In the genomic region with DNA sequence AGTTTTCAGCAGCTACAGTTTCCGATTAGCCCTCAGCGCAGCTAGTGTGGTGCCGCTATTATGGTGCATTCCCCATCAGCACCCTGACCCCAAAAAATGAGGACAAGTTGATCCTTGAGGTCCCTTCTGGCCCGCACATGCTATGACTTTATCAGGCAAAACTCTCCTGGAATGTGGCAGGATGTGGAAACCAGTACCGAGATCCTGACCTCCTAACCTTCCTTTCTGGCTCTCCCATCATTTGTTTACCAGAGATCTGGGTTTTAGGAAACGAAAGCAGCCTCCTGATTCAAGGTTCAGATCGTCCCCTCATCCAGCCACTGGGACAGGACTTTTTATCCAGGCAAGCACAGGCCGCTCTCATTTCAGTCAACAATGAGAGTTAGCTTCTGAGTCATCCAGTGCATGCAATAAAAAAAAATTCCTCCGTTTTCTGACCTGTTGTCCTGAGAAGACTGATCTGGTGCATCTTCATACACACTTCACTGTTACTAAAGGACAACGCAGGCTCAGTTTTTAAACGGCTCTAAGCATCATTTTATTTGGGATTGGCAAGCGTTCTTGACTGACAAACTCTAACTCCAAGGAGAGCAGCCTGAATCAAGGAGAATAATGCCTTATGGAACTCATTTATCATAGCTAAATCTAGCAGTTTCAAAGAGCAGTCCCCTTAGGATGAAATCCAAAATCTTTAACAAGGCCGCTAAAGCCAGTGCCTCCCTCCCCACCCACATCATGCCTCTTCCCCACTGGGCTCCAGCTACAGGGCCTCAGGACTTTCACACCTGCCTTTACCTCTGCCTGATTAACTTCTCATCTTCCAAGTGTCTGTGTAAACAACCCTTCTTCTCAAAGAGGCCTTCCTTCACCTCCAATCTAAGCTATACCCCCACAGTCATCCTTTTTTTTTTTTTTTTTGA, we compare ENCODE assay signal across 1 cellular context.
TF ChIP-seq lines count a peak whose summit lies in the region.

No MANE protein-coding gene starts in this region.

TF ChIP-seq in HepG2, 621 proteins besides CTCF, POLR2A, EP300 and RAD21 (continued from another document and continues in another):
- TF ChIP-seq, protein P1, sequence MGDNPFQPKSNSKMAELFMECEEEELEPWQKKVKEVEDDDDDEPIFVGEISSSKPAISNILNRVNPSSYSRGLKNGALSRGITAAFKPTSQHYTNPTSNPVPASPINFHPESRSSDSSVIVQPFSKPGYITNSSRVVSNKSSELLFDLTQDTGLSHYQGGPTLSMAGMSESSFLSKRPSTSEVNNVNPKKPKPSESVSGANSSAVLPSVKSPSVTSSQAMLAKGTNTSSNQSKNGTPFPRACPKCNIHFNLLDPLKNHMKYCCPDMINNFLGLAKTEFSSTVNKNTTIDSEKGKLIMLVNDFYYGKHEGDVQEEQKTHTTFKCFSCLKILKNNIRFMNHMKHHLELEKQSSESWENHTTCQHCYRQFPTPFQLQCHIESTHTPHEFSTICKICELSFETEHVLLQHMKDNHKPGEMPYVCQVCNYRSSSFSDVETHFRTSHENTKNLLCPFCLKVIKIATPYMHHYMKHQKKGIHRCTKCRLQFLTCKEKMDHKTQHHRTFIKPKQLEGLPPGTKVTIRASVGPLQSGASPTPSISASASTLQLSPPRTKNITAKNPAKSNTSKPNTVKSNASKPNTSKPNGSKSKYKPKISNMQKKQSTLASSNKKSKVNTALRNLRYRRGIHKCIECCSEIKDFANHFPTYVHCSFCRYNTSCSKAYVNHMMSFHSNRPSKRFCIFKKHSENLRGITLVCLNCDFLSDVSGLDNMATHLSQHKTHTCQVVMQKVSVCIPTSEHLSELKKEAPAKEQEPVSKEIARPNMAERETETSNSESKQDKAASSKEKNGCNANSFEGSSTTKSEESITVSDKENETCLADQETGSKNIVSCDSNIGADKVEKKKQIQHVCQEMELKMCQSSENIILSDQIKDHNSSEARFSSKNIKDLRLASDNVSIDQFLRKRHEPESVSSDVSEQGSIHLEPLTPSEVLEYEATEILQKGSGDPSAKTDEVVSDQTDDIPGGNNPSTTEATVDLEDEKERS (CRISPR knock-in tag; IDR thresholded peaks at IDR 0.05), result no peak
- TF ChIP-seq, protein P2, sequence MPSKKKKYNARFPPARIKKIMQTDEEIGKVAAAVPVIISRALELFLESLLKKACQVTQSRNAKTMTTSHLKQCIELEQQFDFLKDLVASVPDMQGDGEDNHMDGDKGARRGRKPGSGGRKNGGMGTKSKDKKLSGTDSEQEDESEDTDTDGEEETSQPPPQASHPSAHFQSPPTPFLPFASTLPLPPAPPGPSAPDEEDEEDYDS (CRISPR knock-in tag; IDR thresholded peaks at IDR 0.05), result peak; percentile 29; the same call in 1 of the 2 replicates
- TF ChIP-seq NR2F2 (IDR thresholded peaks at IDR 0.05; ENCODE audit: borderline replicate concordance, low read depth) (peak; percentile 94), SSRP1 (CRISPR knock-in tag; IDR thresholded peaks at IDR 0.05) (no peak), JUNB (CRISPR knock-in tag; IDR thresholded peaks at IDR 0.05; ENCODE audit: borderline replicate concordance) (peak; percentile 76; the same call in 1 of the 2 replicates), NFYC (CRISPR knock-in tag; IDR thresholded peaks at IDR 0.05) (no peak), FOXK1 (CRISPR knock-in tag; IDR thresholded peaks at IDR 0.05; ENCODE audit: borderline replicate concordance, low read depth) (no peak), FOSL1 (CRISPR knock-in tag; IDR thresholded peaks at IDR 0.05; ENCODE audit: borderline replicate concordance) (peak; percentile 58; the same call in 1 of the 2 replicates), ZBTB3 (CRISPR knock-in tag; IDR thresholded peaks at IDR 0.05; ENCODE audit: borderline replicate concordance, low read depth) (no peak), NR2F1 (CRISPR knock-in tag; IDR thresholded peaks at IDR 0.05) (peak; percentile 91 to 94), NCOA1 (CRISPR knock-in tag; IDR thresholded peaks at IDR 0.05) (no peak), NR2C2 (CRISPR knock-in tag; IDR thresholded peaks at IDR 0.05; ENCODE audit: borderline replicate concordance) (peak; percentile 75; the same call in 1 of the 2 replicates), ZNF350 (CRISPR knock-in tag; IDR thresholded peaks at IDR 0.05; ENCODE audit: borderline replicate concordance, low read depth) (peak; percentile 50; the same call in 1 of the 2 replicates), FOXP1 (IDR thresholded peaks at IDR 0.05) (peak; percentile 53; the same call in 1 of the 2 replicates), FOXP1 (CRISPR knock-in tag; IDR thresholded peaks at IDR 0.05) (peak; percentile 78), HMG20A (CRISPR knock-in tag; IDR thresholded peaks at IDR 0.05; ENCODE audit: borderline replicate concordance) (peak; percentile 69; the same call in 1 of the 2 replicates), ZNF335 (CRISPR knock-in tag; IDR thresholded peaks at IDR 0.05) (0 out of 2 replicates have a peak, but pooled peaks have one; percentile 77), HNRNPK (IDR thresholded peaks at IDR 0.05; ENCODE audit: low read depth, low read length, poor library complexity, severe bottlenecking) (no peak), ZFY (CRISPR knock-in tag; IDR thresholded peaks at IDR 0.05) (peak; percentile 49; the same call in 1 of the 2 replicates), ZSCAN31 (CRISPR knock-in tag; IDR thresholded peaks at IDR 0.05; ENCODE audit: low read depth) (0 out of 2 replicates have a peak, but pooled peaks have one; percentile 6), CHCHD3 (CRISPR knock-in tag; IDR thresholded peaks at IDR 0.05) (no peak), IRX3 (CRISPR knock-in tag; IDR thresholded peaks at IDR 0.05; ENCODE audit: borderline replicate concordance, low read depth) (no peak), CREM (IDR thresholded peaks at IDR 0.05) (peak; percentile 69), CREM (CRISPR knock-in tag; IDR thresholded peaks at IDR 0.05) (no peak), MAFG (CRISPR knock-in tag; IDR thresholded peaks at IDR 0.05) (no peak), TCF12 (IDR thresholded peaks at IDR 0.05) (no peak), TCF12 (CRISPR knock-in tag; IDR thresholded peaks at IDR 0.05) (no peak), HNRNPH1 (optimal IDR thresholded peaks at IDR 0.05; ENCODE audit: low read depth, low read length) (no peak), PTBP1 (IDR thresholded peaks at IDR 0.05; ENCODE audit: low read depth, low read length, poor library complexity, severe bottlenecking) (no peak), ZNF768 (CRISPR knock-in tag; IDR thresholded peaks at IDR 0.05) (no peak), ZNF772 (CRISPR knock-in tag; IDR thresholded peaks at IDR 0.05) (no peak), NBN (conservative IDR thresholded peaks at IDR 0.05) (no peak), ATF1 (CRISPR knock-in tag; IDR thresholded peaks at IDR 0.05) (no peak), SALL1 (CRISPR knock-in tag; IDR thresholded peaks at IDR 0.05) (peak; percentile 90), ZNF121 (CRISPR knock-in tag; IDR thresholded peaks at IDR 0.05) (peak; percentile 83), RBFOX2 (IDR thresholded peaks at IDR 0.05; ENCODE audit: low read depth, low read length) (no peak), ZNF720 (CRISPR knock-in tag; IDR thresholded peaks at IDR 0.05) (no peak), ZNF17 (CRISPR knock-in tag; IDR thresholded peaks at IDR 0.05) (no peak)
- TF ChIP-seq, protein P3, sequence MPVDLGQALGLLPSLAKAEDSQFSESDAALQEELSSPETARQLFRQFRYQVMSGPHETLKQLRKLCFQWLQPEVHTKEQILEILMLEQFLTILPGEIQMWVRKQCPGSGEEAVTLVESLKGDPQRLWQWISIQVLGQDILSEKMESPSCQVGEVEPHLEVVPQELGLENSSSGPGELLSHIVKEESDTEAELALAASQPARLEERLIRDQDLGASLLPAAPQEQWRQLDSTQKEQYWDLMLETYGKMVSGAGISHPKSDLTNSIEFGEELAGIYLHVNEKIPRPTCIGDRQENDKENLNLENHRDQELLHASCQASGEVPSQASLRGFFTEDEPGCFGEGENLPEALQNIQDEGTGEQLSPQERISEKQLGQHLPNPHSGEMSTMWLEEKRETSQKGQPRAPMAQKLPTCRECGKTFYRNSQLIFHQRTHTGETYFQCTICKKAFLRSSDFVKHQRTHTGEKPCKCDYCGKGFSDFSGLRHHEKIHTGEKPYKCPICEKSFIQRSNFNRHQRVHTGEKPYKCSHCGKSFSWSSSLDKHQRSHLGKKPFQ (CRISPR knock-in tag; IDR thresholded peaks at IDR 0.05; ENCODE audit: insufficient replicate concordance), result no peak
- TF ChIP-seq, protein P4, sequence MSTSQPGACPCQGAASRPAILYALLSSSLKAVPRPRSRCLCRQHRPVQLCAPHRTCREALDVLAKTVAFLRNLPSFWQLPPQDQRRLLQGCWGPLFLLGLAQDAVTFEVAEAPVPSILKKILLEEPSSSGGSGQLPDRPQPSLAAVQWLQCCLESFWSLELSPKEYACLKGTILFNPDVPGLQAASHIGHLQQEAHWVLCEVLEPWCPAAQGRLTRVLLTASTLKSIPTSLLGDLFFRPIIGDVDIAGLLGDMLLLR (CRISPR knock-in tag; IDR thresholded peaks at IDR 0.05), result no peak
- TF ChIP-seq, protein P5, sequence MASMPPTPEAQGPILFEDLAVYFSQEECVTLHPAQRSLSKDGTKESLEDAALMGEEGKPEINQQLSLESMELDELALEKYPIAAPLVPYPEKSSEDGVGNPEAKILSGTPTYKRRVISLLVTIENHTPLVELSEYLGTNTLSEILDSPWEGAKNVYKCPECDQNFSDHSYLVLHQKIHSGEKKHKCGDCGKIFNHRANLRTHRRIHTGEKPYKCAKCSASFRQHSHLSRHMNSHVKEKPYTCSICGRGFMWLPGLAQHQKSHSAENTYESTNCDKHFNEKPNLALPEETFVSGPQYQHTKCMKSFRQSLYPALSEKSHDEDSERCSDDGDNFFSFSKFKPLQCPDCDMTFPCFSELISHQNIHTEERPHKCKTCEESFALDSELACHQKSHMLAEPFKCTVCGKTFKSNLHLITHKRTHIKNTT (CRISPR knock-in tag; IDR thresholded peaks at IDR 0.05), result no peak
- TF ChIP-seq, protein P6, sequence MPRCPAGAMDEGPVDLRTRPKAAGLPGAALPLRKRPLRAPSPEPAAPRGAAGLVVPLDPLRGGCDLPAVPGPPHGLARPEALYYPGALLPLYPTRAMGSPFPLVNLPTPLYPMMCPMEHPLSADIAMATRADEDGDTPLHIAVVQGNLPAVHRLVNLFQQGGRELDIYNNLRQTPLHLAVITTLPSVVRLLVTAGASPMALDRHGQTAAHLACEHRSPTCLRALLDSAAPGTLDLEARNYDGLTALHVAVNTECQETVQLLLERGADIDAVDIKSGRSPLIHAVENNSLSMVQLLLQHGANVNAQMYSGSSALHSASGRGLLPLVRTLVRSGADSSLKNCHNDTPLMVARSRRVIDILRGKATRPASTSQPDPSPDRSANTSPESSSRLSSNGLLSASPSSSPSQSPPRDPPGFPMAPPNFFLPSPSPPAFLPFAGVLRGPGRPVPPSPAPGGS (CRISPR knock-in tag; IDR thresholded peaks at IDR 0.05), result no peak
- TF ChIP-seq, protein P7, sequence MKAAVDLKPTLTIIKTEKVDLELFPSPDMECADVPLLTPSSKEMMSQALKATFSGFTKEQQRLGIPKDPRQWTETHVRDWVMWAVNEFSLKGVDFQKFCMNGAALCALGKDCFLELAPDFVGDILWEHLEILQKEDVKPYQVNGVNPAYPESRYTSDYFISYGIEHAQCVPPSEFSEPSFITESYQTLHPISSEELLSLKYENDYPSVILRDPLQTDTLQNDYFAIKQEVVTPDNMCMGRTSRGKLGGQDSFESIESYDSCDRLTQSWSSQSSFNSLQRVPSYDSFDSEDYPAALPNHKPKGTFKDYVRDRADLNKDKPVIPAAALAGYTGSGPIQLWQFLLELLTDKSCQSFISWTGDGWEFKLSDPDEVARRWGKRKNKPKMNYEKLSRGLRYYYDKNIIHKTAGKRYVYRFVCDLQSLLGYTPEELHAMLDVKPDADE (CRISPR knock-in tag; IDR thresholded peaks at IDR 0.05), result no peak
- TF ChIP-seq, protein P8, sequence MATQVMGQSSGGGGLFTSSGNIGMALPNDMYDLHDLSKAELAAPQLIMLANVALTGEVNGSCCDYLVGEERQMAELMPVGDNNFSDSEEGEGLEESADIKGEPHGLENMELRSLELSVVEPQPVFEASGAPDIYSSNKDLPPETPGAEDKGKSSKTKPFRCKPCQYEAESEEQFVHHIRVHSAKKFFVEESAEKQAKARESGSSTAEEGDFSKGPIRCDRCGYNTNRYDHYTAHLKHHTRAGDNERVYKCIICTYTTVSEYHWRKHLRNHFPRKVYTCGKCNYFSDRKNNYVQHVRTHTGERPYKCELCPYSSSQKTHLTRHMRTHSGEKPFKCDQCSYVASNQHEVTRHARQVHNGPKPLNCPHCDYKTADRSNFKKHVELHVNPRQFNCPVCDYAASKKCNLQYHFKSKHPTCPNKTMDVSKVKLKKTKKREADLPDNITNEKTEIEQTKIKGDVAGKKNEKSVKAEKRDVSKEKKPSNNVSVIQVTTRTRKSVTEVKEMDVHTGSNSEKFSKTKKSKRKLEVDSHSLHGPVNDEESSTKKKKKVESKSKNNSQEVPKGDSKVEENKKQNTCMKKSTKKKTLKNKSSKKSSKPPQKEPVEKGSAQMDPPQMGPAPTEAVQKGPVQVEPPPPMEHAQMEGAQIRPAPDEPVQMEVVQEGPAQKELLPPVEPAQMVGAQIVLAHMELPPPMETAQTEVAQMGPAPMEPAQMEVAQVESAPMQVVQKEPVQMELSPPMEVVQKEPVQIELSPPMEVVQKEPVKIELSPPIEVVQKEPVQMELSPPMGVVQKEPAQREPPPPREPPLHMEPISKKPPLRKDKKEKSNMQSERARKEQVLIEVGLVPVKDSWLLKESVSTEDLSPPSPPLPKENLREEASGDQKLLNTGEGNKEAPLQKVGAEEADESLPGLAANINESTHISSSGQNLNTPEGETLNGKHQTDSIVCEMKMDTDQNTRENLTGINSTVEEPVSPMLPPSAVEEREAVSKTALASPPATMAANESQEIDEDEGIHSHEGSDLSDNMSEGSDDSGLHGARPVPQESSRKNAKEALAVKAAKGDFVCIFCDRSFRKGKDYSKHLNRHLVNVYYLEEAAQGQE (IDR thresholded peaks at IDR 0.05; ENCODE audit: borderline replicate concordance in 1 of 2, low read depth in 1 of 2, low read length in 2 of 2), result peak in 1 of 2 experiments; percentile 27; a peak in 1 of 4 replicates
- TF ChIP-seq, protein P9, sequence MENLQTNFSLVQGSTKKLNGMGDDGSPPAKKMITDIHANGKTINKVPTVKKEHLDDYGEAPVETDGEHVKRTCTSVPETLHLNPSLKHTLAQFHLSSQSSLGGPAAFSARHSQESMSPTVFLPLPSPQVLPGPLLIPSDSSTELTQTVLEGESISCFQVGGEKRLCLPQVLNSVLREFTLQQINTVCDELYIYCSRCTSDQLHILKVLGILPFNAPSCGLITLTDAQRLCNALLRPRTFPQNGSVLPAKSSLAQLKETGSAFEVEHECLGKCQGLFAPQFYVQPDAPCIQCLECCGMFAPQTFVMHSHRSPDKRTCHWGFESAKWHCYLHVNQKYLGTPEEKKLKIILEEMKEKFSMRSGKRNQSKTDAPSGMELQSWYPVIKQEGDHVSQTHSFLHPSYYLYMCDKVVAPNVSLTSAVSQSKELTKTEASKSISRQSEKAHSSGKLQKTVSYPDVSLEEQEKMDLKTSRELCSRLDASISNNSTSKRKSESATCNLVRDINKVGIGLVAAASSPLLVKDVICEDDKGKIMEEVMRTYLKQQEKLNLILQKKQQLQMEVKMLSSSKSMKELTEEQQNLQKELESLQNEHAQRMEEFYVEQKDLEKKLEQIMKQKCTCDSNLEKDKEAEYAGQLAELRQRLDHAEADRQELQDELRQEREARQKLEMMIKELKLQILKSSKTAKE (CRISPR knock-in tag; IDR thresholded peaks at IDR 0.05; ENCODE audit: borderline replicate concordance), result peak; percentile 71
- TF ChIP-seq, protein P10, sequence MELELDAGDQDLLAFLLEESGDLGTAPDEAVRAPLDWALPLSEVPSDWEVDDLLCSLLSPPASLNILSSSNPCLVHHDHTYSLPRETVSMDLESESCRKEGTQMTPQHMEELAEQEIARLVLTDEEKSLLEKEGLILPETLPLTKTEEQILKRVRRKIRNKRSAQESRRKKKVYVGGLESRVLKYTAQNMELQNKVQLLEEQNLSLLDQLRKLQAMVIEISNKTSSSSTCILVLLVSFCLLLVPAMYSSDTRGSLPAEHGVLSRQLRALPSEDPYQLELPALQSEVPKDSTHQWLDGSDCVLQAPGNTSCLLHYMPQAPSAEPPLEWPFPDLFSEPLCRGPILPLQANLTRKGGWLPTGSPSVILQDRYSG (CRISPR knock-in tag; IDR thresholded peaks at IDR 0.05), result no peak
